15 cellular contexts compared by ENCODE assay signal in genomic region chr12:101783150-101783549, GRCh38. TPM values are rescaled to one million over a fixed set of nuclear protein-coding genes. Genes with fewer than 3 reads are reported as not detected.
DNase-seq lines count a peak whose midpoint lies in the region; ATAC-seq and TF ChIP-seq lines count a peak whose summit lies in the region.
"Had no signal": no experiment of that assay in that cellular context is flagged by ENCODE, and none has a peak within 500 bp of the region (broad histone marks: within the 10 kb centered on the region; RNA-seq: fewer than 3 reads in every experiment).

No MANE protein-coding gene starts in this region.

- H3K27ac ChIP-seq in MM.1S (ENCODE audit: low read length): no peak overlapping the region
- H3K27ac ChIP-seq: ascending aorta, dorsolateral prefrontal cortex, suprapubic skin had no signal

- H3K4me1 ChIP-seq in MM.1S (ENCODE audit: low read length): peaks cover 13% of the 10 kb centered on the region
- H3K4me1 ChIP-seq: ascending aorta, suprapubic skin had no signal

- peaks cover 24% of the 10 kb centered on the region for H3K36me3 Mint-ChIP-seq in activated naive CD8-positive, alpha-beta T cell treated with anti-CD3 and anti-CD28 coated beads for 36 hours
- H3K36me3 Mint-ChIP-seq in mesothelial cell of epicardium (peaks cover 13% of the 10 kb centered on the region), type B pancreatic cell (peaks cover 13% of the 10 kb centered on the region)

- H3K9me3 Mint-ChIP-seq in activated naive CD8-positive, alpha-beta T cell treated with anti-CD3 and anti-CD28 coated beads for 36 hours: no peaks in the 10 kb centered on the region
- H3K9me3 Mint-ChIP-seq in mesothelial cell of epicardium (no peaks in the 10 kb centered on the region), type B pancreatic cell (no peaks in the 10 kb centered on the region)

- no peaks in the 10 kb centered on the region for H4K20me1 ChIP-seq in MM.1S (ENCODE audit: insufficient read depth, low read length)

- no peaks in the 10 kb centered on the region; the same call in 1 of the 2 replicates for H3K36me3 ChIP-seq in MM.1S (replicated peaks; ENCODE audit: insufficient read depth, low read length)

- no peak overlapping the region for H3K9ac ChIP-seq in MM.1S (ENCODE audit: low read length)

- no peak for DNase-seq in Right ventricle myocardium superior
- DNase-seq in cardiac septum (ENCODE audit: low spot score): no peak
- no peak for DNase-seq in activated naive CD8-positive, alpha-beta T cell treated with anti-CD3 and anti-CD28 coated beads for 36 hours
- no peak for DNase-seq in mesothelial cell of epicardium (ENCODE audit: low spot score in 2 of 2, unreplicated experiment in 2 of 2)
- no peak for DNase-seq in type B pancreatic cell (ENCODE audit: extremely low spot score, unreplicated experiment)
- no peak for DNase-seq in MM.1S
- no peak for DNase-seq in KBM-7
- no peak for DNase-seq in SIG-M5 treated with dmso at 0.1 percent for 504 hours (lab: John Stamatoyannopoulos, UW; ENCODE audit: unreplicated experiment)
- DNase-seq: DMS 273 treated with DMSO at 0.1 percent for 48 hours, dorsolateral prefrontal cortex, NCI-H1048, NCI-H446 treated with DMSO at 0.1 percent for 48 hours had no signal

- peak overlapping the region; percentile 81 for H3K27ac Mint-ChIP-seq in activated naive CD8-positive, alpha-beta T cell treated with anti-CD3 and anti-CD28 coated beads for 36 hours
- peak overlapping the region; percentile 54 for H3K27ac Mint-ChIP-seq in mesothelial cell of epicardium
- peak overlapping the region; percentile 83 for H3K27ac Mint-ChIP-seq in type B pancreatic cell

- no peaks in the 10 kb centered on the region for H3K9me3 ChIP-seq in MM.1S (replicated peaks; ENCODE audit: insufficient read depth, low read length)
- H3K9me3 ChIP-seq: ascending aorta, suprapubic skin had no signal

- no peak overlapping the region for H3K4me3 Mint-ChIP-seq in activated naive CD8-positive, alpha-beta T cell treated with anti-CD3 and anti-CD28 coated beads for 36 hours
- H3K4me3 Mint-ChIP-seq in mesothelial cell of epicardium (no peak overlapping the region), type B pancreatic cell (peak overlapping the region; percentile 9)

- in situ Hi-C loops in KBM-7 (cut with MboI; ENCODE audit: low pct_unique_long_range_greater_than_20kb, low sequenced_read_pairs): no loop called here

- no peaks in the 10 kb centered on the region for H3K9me2 ChIP-seq in MM.1S (replicated peaks; ENCODE audit: insufficient read depth, low read length)

- TF ChIP-seq CTCF in mesothelial cell of epicardium (IDR thresholded peaks at IDR 0.05; ENCODE audit: unreplicated experiment) (no peak), type B pancreatic cell (conservative IDR thresholded peaks at IDR 0.05) (no peak), MM.1S (IDR thresholded peaks at IDR 0.05; ENCODE audit: low read length) (no peak)

- no peak overlapping the region for H2AFZ ChIP-seq in MM.1S (ENCODE audit: low read length)

- H3K4me1 Mint-ChIP-seq in activated naive CD8-positive, alpha-beta T cell treated with anti-CD3 and anti-CD28 coated beads for 36 hours: peaks cover 24% of the 10 kb centered on the region
- H3K4me1 Mint-ChIP-seq in mesothelial cell of epicardium (peaks cover 12% of the 10 kb centered on the region), type B pancreatic cell (ENCODE audit: unreplicated experiment) (peaks cover 10% of the 10 kb centered on the region)

- H3K4me2 ChIP-seq in MM.1S (ENCODE audit: low read depth, low read length): no peak overlapping the region

- ATAC-seq in Right ventricle myocardium superior (ENCODE audit: poor library complexity): peak; percentile 63
- ATAC-seq: HepG2 had no signal

- intact Hi-C loops in Right ventricle myocardium superior (cut with DNase I): no loop called here
- intact Hi-C loops in cardiac septum (cut with DNase I): no loop called here

- 0 out of 2 replicates have a peak, but pooled peaks cover 3% of the 10 kb centered on the region for H3K79me2 ChIP-seq in MM.1S (ENCODE audit: low read length)

- H3K27me3 Mint-ChIP-seq in activated naive CD8-positive, alpha-beta T cell treated with anti-CD3 and anti-CD28 coated beads for 36 hours: no peaks in the 10 kb centered on the region
- H3K27me3 Mint-ChIP-seq in mesothelial cell of epicardium (ENCODE audit: low read depth): no peaks in the 10 kb centered on the region
- H3K27me3 Mint-ChIP-seq in type B pancreatic cell: no peaks in the 10 kb centered on the region

- no peaks in the 10 kb centered on the region for H3K27me3 ChIP-seq in MM.1S (replicated peaks; ENCODE audit: insufficient read depth, low read length)
- H3K27me3 ChIP-seq: ascending aorta, dorsolateral prefrontal cortex, suprapubic skin had no signal

- H3K4me3 ChIP-seq in MM.1S (ENCODE audit: low read length): no peak overlapping the region
- H3K4me3 ChIP-seq: ascending aorta, dorsolateral prefrontal cortex, suprapubic skin had no signal

- 0 out of 2 replicates have a peak, but pooled peaks cover under 1% of the 10 kb centered on the region for H3F3A ChIP-seq in MM.1S (ENCODE audit: insufficient read depth, low read length)

RNA-seq across cellular contexts. Expression of gene SYCP3, which starts 43.9 kb away (rescaled TPM):
- total RNA-seq in Right ventricle myocardium superior (not detected), cardiac septum (not detected), mesothelial cell of epicardium (0.14 to 0.16 TPM (median 0.16 TPM) in 3 replicates), type B pancreatic cell (ENCODE audit: low replicate concordance) (0.07 TPM in 1 of 2 replicates, not detected in the other)
- under 1 TPM; 0.21 to 0.22 TPM for total RNA-seq in activated naive CD8-positive, alpha-beta T cell treated with anti-CD3 and anti-CD28 coated beads for 36 hours
- total RNA-seq: ascending aorta, HepG2 had no signal

RNA-seq across cellular contexts. Expression of gene GNPTAB, which starts 47.6 kb away (rescaled TPM):
- total RNA-seq in Right ventricle myocardium superior: 52.9 TPM
- total RNA-seq in cardiac septum: 47.9 TPM
- total RNA-seq in activated naive CD8-positive, alpha-beta T cell treated with anti-CD3 and anti-CD28 coated beads for 36 hours: 10 to 100 TPM; 44.9 to 47.4 TPM
- total RNA-seq in mesothelial cell of epicardium: 33.2 to 35.9 TPM (median 33.6 TPM) in 3 replicates
- 29.4 and 39.0 TPM in 2 replicates for total RNA-seq in type B pancreatic cell (ENCODE audit: low replicate concordance)
